In genomic region chr16:73831197-73831596, GRCh38 we compare ENCODE assay signal across 11 cellular contexts.
"Had no signal": no experiment of that assay in that cellular context is flagged by ENCODE, and none has a peak within 500 bp of the region (broad histone marks: within the 10 kb centered on the region; RNA-seq: fewer than 3 reads in every experiment).

No MANE protein-coding gene starts in this region.

- H3K36me3 ChIP-seq: HAP-1 had no signal

- H3K9me3 ChIP-seq: HAP-1 had no signal

- DNase-seq: GM23248, GOT3, H7, H9, HCEC 1CT, HFFc6 had no signal

- H3K27ac ChIP-seq: GM23248 had no signal

- H3K27ac Mint-ChIP-seq: GM23338, H9, HFFc6 had no signal

- H3K9ac ChIP-seq: GM23248 had no signal

- H2AFZ ChIP-seq: GM23248, GM23338 had no signal

- H3K4me1 ChIP-seq: HAP-1 had no signal

- ATAC-seq: GM23338, HCT116 had no signal

- H3K4me3 Mint-ChIP-seq: GM23338, H9, HFFc6 had no signal

- H3K4me2 ChIP-seq: GM23338 had no signal

- FAIRE-seq: H1, H54 had no signal

- H3K4me3 ChIP-seq: GM23248, GM23338, HAP-1 had no signal
